ENCODE assay signal across 12 cellular contexts in the genomic region with DNA sequence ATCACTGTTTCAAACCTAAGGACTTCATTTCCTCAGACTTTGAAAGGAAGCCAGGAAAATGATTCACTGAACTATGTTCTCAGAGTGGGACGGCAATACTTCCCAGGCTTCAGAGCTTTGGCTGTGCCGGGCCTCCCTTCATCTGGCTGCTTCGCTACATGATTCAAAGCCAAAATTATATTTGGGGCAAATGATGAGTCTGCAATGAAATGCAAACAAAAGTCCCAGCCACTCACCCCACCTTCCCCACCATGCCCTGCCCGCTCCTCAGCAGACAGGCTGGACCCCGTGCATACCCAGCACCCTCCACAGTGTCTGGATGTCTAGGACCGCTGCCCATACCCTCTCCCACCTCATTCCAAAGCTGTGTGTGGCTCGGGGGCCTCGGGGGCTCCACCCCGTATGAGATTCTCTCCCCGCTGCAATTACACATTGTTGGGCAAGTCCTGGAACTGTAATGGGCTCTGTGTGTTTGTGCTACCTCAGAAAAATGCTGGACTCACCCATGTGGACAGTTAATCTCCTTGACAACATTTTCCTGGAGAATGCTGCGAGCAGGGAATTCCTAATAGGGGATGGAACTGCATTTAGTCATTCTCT. TPM values are rescaled to one million over a fixed set of nuclear protein-coding genes. Genes with fewer than 3 reads are reported as not detected.
DNase-seq lines count a peak whose midpoint lies in the region; ATAC-seq and TF ChIP-seq lines count a peak whose summit lies in the region.
"Had no signal": no experiment of that assay in that cellular context is flagged by ENCODE, and none has a peak within 500 bp of the region (broad histone marks: within the 10 kb centered on the region; RNA-seq: fewer than 3 reads in every experiment).

No MANE protein-coding gene starts in this region.

- peaks cover 6% of the 10 kb centered on the region; the same call in 1 of the 2 replicates for H3K4me1 Mint-ChIP-seq in WTC11

- H3K9me3 Mint-ChIP-seq in WTC11 = peaks cover 10% of the 10 kb centered on the region

- ATAC-seq in gastroesophageal sphincter (peak; percentile 94), WTC11 (no peak)

- TF ChIP-seq POLR2A in gastroesophageal sphincter (IDR thresholded peaks at IDR 0.05) (no peak), ovary (IDR thresholded peaks at IDR 0.05) (no peak)

- H3K36me3 Mint-ChIP-seq in WTC11 = no peaks in the 10 kb centered on the region

- H3K27ac Mint-ChIP-seq in WTC11 = no peak overlapping the region
- H3K27ac Mint-ChIP-seq: activated naive CD8-positive, alpha-beta T cell treated with anti-CD3 and anti-CD28 coated beads for 36 hours had no signal

- peak overlapping the region; percentile 94 for H3K27ac ChIP-seq in SJSA1
- H3K27ac ChIP-seq in gastroesophageal sphincter = peak overlapping the region; percentile 89 to 98 (median 92)
- H3K27ac ChIP-seq in ovary = no peak overlapping the region

- H3K27me3 Mint-ChIP-seq in WTC11 (ENCODE audit: low read depth) = no peaks in the 10 kb centered on the region
- H3K27me3 Mint-ChIP-seq: activated naive CD8-positive, alpha-beta T cell treated with anti-CD3 and anti-CD28 coated beads for 36 hours had no signal

- no peak overlapping the region for H3K4me3 Mint-ChIP-seq in WTC11
- H3K4me3 Mint-ChIP-seq: activated naive CD8-positive, alpha-beta T cell treated with anti-CD3 and anti-CD28 coated beads for 36 hours had no signal

- 11 to 12% methylated on average over 4 of the region's 11 CpGs for WGBS in gastroesophageal sphincter (ENCODE audit: low coverage in 1 of 2), 2 donors
- WGBS in ovary, 3 donors = 3 to 7% (median 4%) methylated on average over 11 of the region's 11 CpGs

- no peak for TF ChIP-seq CTCF in gastroesophageal sphincter (IDR thresholded peaks at IDR 0.05)
- TF ChIP-seq CTCF in ovary (IDR thresholded peaks at IDR 0.05) = no peak
- no peak for TF ChIP-seq CTCF in WTC11 (IDR thresholded peaks at IDR 0.05)

- H3K4me3 ChIP-seq in SJSA1 (peak overlapping the region; percentile 11), gastroesophageal sphincter (peak overlapping the region; percentile 25 to 37), ovary (no peak overlapping the region)

- TF ChIP-seq EP300 in gastroesophageal sphincter (IDR thresholded peaks at IDR 0.05) = peak; percentile 43
- TF ChIP-seq EP300 in ovary (IDR thresholded peaks at IDR 0.05) = peak; percentile 5

- H3K27me3 ChIP-seq in SJSA1 (replicated peaks) (no peaks in the 10 kb centered on the region), gastroesophageal sphincter (no peaks in the 10 kb centered on the region), ovary (no peaks in the 10 kb centered on the region)

- DNase-seq in ACHN = peak; percentile 71
- peak; percentile 92 to 94 for DNase-seq in SJSA1 (ENCODE audit: low read depth in 1 of 2, low spot score in 2 of 2)
- DNase-seq in ovary = peak in 4 of 5 donors; percentile 27 to 58 (median 52)
- no peak for DNase-seq in WTC11 (ENCODE audit: low spot score)
- DNase-seq in activated CD4-positive, CD25-positive, alpha-beta regulatory T cell (lab: John Stamatoyannopoulos, UW) = no peak
- no peak for DNase-seq in medulla oblongata (ENCODE audit: extremely low spot score)
- DNase-seq in activated CD4-positive, alpha-beta T cell treated with anti-CD3 and anti-CD28 coated beads, Interleukin-2, amount 50 U/mL, for 4 hours = no peak
- DNase-seq: activated naive CD8-positive, alpha-beta T cell treated with anti-CD3 and anti-CD28 coated beads for 36 hours; C1 segment of cervical spinal cord; NCI-H526; stimulated activated CD4-positive, alpha-beta T cell treated with anti-CD3 and anti-CD28 coated beads, Interleukin-2, amount 100 ng/mL, for 48 hours had no signal

- CTCF ChIA-PET in WTC11 (lab: Charles Lee) = interaction anchor here (1.4 kb wide), 1 partner anchor 121 kb away, joined by 3 read pairs; no protein-coding TSS in a partner anchor

- H3K36me3 ChIP-seq in SJSA1 (no peaks in the 10 kb centered on the region), gastroesophageal sphincter (no peaks in the 10 kb centered on the region), ovary (no peaks in the 10 kb centered on the region)

- intact Hi-C loops in ovary (cut with DNase I) = no loop called here

- POLR2A ChIA-PET in WTC11 (lab: Charles Lee) = no interaction called here

- no peaks in the 10 kb centered on the region; the same call in 1 of the 2 replicates for H3K9me3 ChIP-seq in SJSA1 (replicated peaks)
- H3K9me3 ChIP-seq in gastroesophageal sphincter = no peaks in the 10 kb centered on the region
- no peaks in the 10 kb centered on the region for H3K9me3 ChIP-seq in ovary

- in situ Hi-C loops in ACHN (cut with HindIII; ENCODE audit: low pct_ligation_motif_present, low pct_unique_long_range_greater_than_20kb, low sequenced_read_pairs) = no loop called here

- H3K4me1 ChIP-seq in SJSA1 (replicated peaks) = peaks cover 40% of the 10 kb centered on the region
- peaks cover 7 to 31% (median 18%) of the 10 kb centered on the region in 3 donors for H3K4me1 ChIP-seq in gastroesophageal sphincter
- peaks cover 7% of the 10 kb centered on the region for H3K4me1 ChIP-seq in ovary (ENCODE audit: insufficient read depth)

TF ChIP-seq in WTC11, 78 proteins besides CTCF, POLR2A, EP300 and RAD21:
- TF ChIP-seq MXD4 (CRISPR knock-in tag; IDR thresholded peaks at IDR 0.05; ENCODE audit: borderline replicate concordance) (no peak), ZNF121 (CRISPR knock-in tag; IDR thresholded peaks at IDR 0.05) (no peak)

RNA-seq across cellular contexts. Expression of a gene that starts 32.2 kb away (rescaled TPM):
- total RNA-seq in SJSA1 (2014; rRNA removed; shearing (Covaris generic)) = 18.1 and 31.3 TPM in 2 replicates
- 10 to 100 TPM; 22.9 to 41.8 (median 24.6) TPM for total RNA-seq in gastroesophageal sphincter
- total RNA-seq in ovary = 1 to 10 TPM in 4 of 7 donors, under 1 TPM in 3; 0.28 to 2.0 (median 1.1) TPM
- 1 to 10 TPM in 1 of 2 donors, under 1 TPM in 1; 0.79 to 3.2 TPM for polyA plus RNA-seq in ovary
- 2.1 to 2.4 TPM (median 2.1 TPM) in 3 replicates for total RNA-seq in WTC11 (2021)

Comparison
In these comparisons a context has a peak if more than half of its experiments do, and no peak if none do; other contexts are left out.
1. DNase-seq: peak in ACHN (single experiment), SJSA1 (2 of 2) and ovary (4 of 5); none in WTC11 (single experiment), activated CD4-positive, CD25-positive, alpha-beta regulatory T cell (0 of 4), medulla oblongata (single experiment) and activated CD4-positive, alpha-beta T cell treated with anti-CD3 and anti-CD28 coated beads, Interleukin-2, amount 50 U/mL, for 4 hours (0 of 2).
2. H3K27ac ChIP-seq: peak in SJSA1 (single experiment) and gastroesophageal sphincter (4 of 4); none in ovary (0 of 2).